In the genomic region with DNA sequence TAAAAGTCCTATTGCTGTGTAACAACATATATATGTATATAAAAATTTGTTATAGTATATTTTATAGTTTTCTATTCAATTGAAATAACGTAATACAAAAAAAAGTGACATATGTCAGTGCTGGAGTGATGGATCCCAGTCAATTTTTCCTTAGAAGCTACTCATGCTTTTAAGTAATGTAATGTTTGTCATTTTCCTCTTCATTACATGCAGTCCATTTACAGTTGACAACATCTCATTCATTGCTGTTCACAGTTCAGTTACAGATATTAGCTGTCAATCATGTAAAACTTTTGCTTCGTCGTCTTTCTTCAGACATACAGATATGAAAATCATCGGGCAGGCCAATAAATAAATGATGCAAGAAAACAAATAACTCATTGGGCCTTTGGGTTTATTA, we compare ENCODE assay signal across 32 cellular contexts.
"Had no signal": no experiment of that assay in that cellular context is flagged by ENCODE, and none has a peak within 500 bp of the region (broad histone marks: within the 10 kb centered on the region; RNA-seq: fewer than 3 reads in every experiment).

No MANE protein-coding gene starts in this region.

- H3K4me1 Mint-ChIP-seq: activated B cell treated with CpG ODN at 0.5 μM for 24 hours; activated CD4-positive, alpha-beta T cell treated with anti-CD3 and anti-CD28 coated beads, Interleukin-2, amount 10 ng/mL, durations not matched to agents 24 days and 14 days; activated naive CD8-positive, alpha-beta T cell treated with anti-CD3 and anti-CD28 coated beads, Interleukin-2, amount 10 ng/mL, durations not matched to agents 7 days and 5 days; activated naive CD8-positive, alpha-beta T cell treated with anti-CD3 and anti-CD28 coated beads, Interleukin-2, amount 50 U/mL, for 24 hours; activated T-helper 17 cell treated with anti-CD3 and anti-CD28 coated beads, Interleukin-2, amount 50 U/mL, for 72 hours; brain; central memory CD8-positive, alpha-beta T cell had no signal

- H3K36me3 Mint-ChIP-seq: activated CD4-positive, alpha-beta memory T cell treated with anti-CD3 and anti-CD28 coated beads for 36 hours; activated naive CD4-positive, alpha-beta T cell treated with anti-CD3 and anti-CD28 coated beads, Interleukin-2, amount 50 U/mL, for 72 hours; activated naive CD8-positive, alpha-beta T cell treated with anti-CD3 and anti-CD28 coated beads, Interleukin-2, amount 10 ng/mL, durations not matched to agents 7 days and 5 days had no signal

- H3K4me3 Mint-ChIP-seq: activated B cell treated with CpG ODN at 0.5 μM for 24 hours; activated CD4-positive, alpha-beta memory T cell treated with anti-CD3 and anti-CD28 coated beads for 36 hours; activated CD4-positive, alpha-beta T cell treated with anti-CD3 and anti-CD28 coated beads, Interleukin-2, amount 10 ng/mL, durations not matched to agents 24 days and 14 days; activated CD8-positive, alpha-beta T cell treated with anti-CD3 and anti-CD28 coated beads for 36 hours; activated naive CD4-positive, alpha-beta T cell treated with anti-CD3 and anti-CD28 coated beads for 36 hours; activated naive CD8-positive, alpha-beta T cell treated with anti-CD3 and anti-CD28 coated beads, Interleukin-2, amount 10 ng/mL, durations not matched to agents 7 days and 5 days; activated naive CD8-positive, alpha-beta T cell treated with anti-CD3 and anti-CD28 coated beads, Interleukin-2, amount 50 U/mL, for 24 hours; activated T-cell treated with anti-CD3 and anti-CD28 coated beads, Interleukin-2, amount 50 U/mL, for 4 hours; activated T-cell treated with anti-CD3 and anti-CD28 coated beads, Interleukin-2, amount 50 U/mL, for 72 hours; activated T-helper 1 cell treated with anti-CD3 and anti-CD28 coated beads, Interleukin-12 subunit alpha, Interleukin-12 subunit beta, Interleukin-2, Interleukin-4 antibody, amounts not matched to agents 30 ng/mL and 10 ng/mL and 1 ng/mL, durations not matched to agents 14 hours and 24 hours and 36 hours; activated T-helper 17 cell treated with anti-CD3 and anti-CD28 coated beads, Interleukin-2, amount 50 U/mL, for 72 hours; brain; central memory CD8-positive, alpha-beta T cell; T-helper 2 cell treated with Interferon-gamma antibody and Interleukin-4, amounts not matched to agents 5 μg/mL and 100 μg/mL, for 36 hours had no signal

- H3K27me3 Mint-ChIP-seq: activated B cell treated with CpG ODN at 0.5 μM for 24 hours; activated CD4-positive, alpha-beta memory T cell treated with anti-CD3 and anti-CD28 coated beads for 36 hours; activated CD4-positive, alpha-beta T cell treated with anti-CD3 and anti-CD28 coated beads, Interleukin-2, amount 10 ng/mL, durations not matched to agents 24 days and 14 days; activated CD8-positive, alpha-beta T cell treated with anti-CD3 and anti-CD28 coated beads for 36 hours; activated naive CD8-positive, alpha-beta T cell treated with anti-CD3 and anti-CD28 coated beads, Interleukin-2, amount 10 ng/mL, durations not matched to agents 7 days and 5 days; activated naive CD8-positive, alpha-beta T cell treated with anti-CD3 and anti-CD28 coated beads, Interleukin-2, amount 50 U/mL, for 24 hours; activated T-helper 17 cell treated with anti-CD3 and anti-CD28 coated beads, Interleukin-2, amount 50 U/mL, for 72 hours; brain; central memory CD8-positive, alpha-beta T cell had no signal

- H3K27ac Mint-ChIP-seq: activated B cell treated with CpG ODN at 0.5 μM for 24 hours; activated CD4-positive, alpha-beta memory T cell treated with anti-CD3 and anti-CD28 coated beads for 36 hours; activated CD4-positive, alpha-beta T cell treated with anti-CD3 and anti-CD28 coated beads, Interleukin-2, amount 10 ng/mL, durations not matched to agents 24 days and 14 days; activated CD8-positive, alpha-beta T cell treated with anti-CD3 and anti-CD28 coated beads for 36 hours; activated naive CD4-positive, alpha-beta T cell treated with anti-CD3 and anti-CD28 coated beads for 36 hours; activated naive CD4-positive, alpha-beta T cell treated with anti-CD3 and anti-CD28 coated beads, Interleukin-2, amount 50 U/mL, for 72 hours; activated naive CD8-positive, alpha-beta T cell treated with anti-CD3 and anti-CD28 coated beads, Interleukin-2, amount 10 ng/mL, durations not matched to agents 7 days and 5 days; activated naive CD8-positive, alpha-beta T cell treated with anti-CD3 and anti-CD28 coated beads, Interleukin-2, amount 50 U/mL, for 24 hours; activated T-cell treated with anti-CD3 and anti-CD28 coated beads, Interleukin-2, amount 50 U/mL, for 72 hours; activated T-helper 1 cell treated with anti-CD3 and anti-CD28 coated beads, Interleukin-12 subunit alpha, Interleukin-12 subunit beta, Interleukin-2, Interleukin-4 antibody, amounts not matched to agents 30 ng/mL and 10 ng/mL and 1 ng/mL, durations not matched to agents 14 hours and 24 hours and 36 hours; activated T-helper 17 cell treated with anti-CD3 and anti-CD28 coated beads, Interleukin-2, amount 50 U/mL, for 72 hours; brain; T-helper 2 cell treated with Interferon-gamma antibody and Interleukin-4, amounts not matched to agents 5 μg/mL and 100 μg/mL, for 36 hours had no signal

- DNase-seq: activated B cell treated with CpG ODN at 0.5 μM for 24 hours; activated CD4-positive, alpha-beta memory T cell treated with anti-CD3 and anti-CD28 coated beads for 36 hours; activated CD4-positive, alpha-beta T cell treated with anti-CD3 and anti-CD28 coated beads for 4 hours; activated CD4-positive, alpha-beta T cell treated with anti-CD3 and anti-CD28 coated beads, Interleukin-2, amount 10 ng/mL, durations not matched to agents 24 days and 14 days; activated CD4-positive, alpha-beta T cell treated with anti-CD3 and anti-CD28 coated beads, Interleukin-2, amount 50 U/mL, for 1 hour; activated CD4-positive, alpha-beta T cell treated with anti-CD3 and anti-CD28 coated beads, Interleukin-2, amount 50 U/mL, for 4 hours; activated CD4-positive, CD25-positive, alpha-beta regulatory T cell treated with anti-CD3 and anti-CD28 coated beads, Interleukin-2, amount 50 U/mL, for 72 hours; activated CD8-positive, alpha-beta memory T cell treated with anti-CD3 and anti-CD28 coated beads, Interleukin-2, amount 50 U/mL, for 4 hours; activated CD8-positive, alpha-beta T cell treated with anti-CD3 and anti-CD28 coated beads for 36 hours; activated effector memory CD4-positive, alpha-beta T cell treated with anti-CD3 and anti-CD28 coated beads, Interleukin-2, amount 50 U/mL, for 16 hours; activated gamma-delta T cell treated with Interleukin-2 at 50 U/mL for 16 hours; activated naive CD4-positive, alpha-beta T cell; activated naive CD4-positive, alpha-beta T cell treated with anti-CD3 and anti-CD28 coated beads for 36 hours; activated naive CD4-positive, alpha-beta T cell treated with anti-CD3 and anti-CD28 coated beads, Interleukin-2, amount 50 U/mL, for 16 hours; activated naive CD8-positive, alpha-beta T cell treated with anti-CD3 and anti-CD28 coated beads, Interleukin-2, amount 10 ng/mL, durations not matched to agents 7 days and 5 days; activated naive CD8-positive, alpha-beta T cell treated with anti-CD3 and anti-CD28 coated beads, Interleukin-2, amount 50 U/mL, for 24 hours; activated T-cell treated with anti-CD3 and anti-CD28 coated beads for 4 hours; activated T-cell treated with anti-CD3 and anti-CD28 coated beads, Interleukin-2, amount 50 U/mL, for 1 hour; activated T-cell treated with anti-CD3 and anti-CD28 coated beads, Interleukin-2, amount 50 U/mL, for 4 hours; activated T-cell treated with anti-CD3 and anti-CD28 coated beads, Interleukin-2, amount 50 U/mL, for 72 hours; amygdala; anterior cingulate cortex; caudate nucleus; cerebellar nuclear complex; T-helper 2 cell; T-helper 9 cell had no signal
